In the genomic region with DNA sequence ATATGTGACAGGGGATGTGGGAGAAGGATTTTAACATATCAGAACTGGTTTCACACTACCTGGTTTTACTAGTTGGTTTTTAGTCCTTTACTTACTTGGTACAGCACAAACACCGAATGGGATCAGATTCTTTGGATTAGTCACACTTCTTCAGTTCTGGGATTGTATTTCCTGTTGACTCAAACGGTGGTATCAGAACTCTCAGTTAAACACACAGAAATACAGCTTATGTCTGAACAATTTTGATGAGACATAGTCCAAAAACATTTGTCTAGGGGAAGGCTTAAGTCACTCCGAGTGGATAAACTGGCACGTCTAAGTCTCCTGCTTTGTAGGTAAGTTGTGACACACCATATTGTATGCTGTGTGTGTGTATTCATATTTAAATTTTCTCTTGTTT, we compare ENCODE assay signal across 14 cellular contexts.
A peak's percentile ranks its signal among the peaks of the same experiment; 100 is the strongest.
DNase-seq lines count a peak whose midpoint lies in the region; ATAC-seq and TF ChIP-seq lines count a peak whose summit lies in the region.
"Had no signal": no experiment of that assay in that cellular context is flagged by ENCODE, and none has a peak within 500 bp of the region (broad histone marks: within the 10 kb centered on the region; RNA-seq: fewer than 3 reads in every experiment).

No MANE protein-coding gene starts in this region.

- H3K4me3 Mint-ChIP-seq in activated T-cell treated with anti-CD3 and anti-CD28 coated beads, Interleukin-2, amount 50 U/mL, for 72 hours = no peak overlapping the region
- H3K4me3 Mint-ChIP-seq in activated CD4-positive, alpha-beta memory T cell treated with anti-CD3 and anti-CD28 coated beads for 36 hours = no peak overlapping the region
- H3K4me3 Mint-ChIP-seq: B cell, memory B cell had no signal

- ATAC-seq in activated T-cell treated with anti-CD3 and anti-CD28 coated beads, Interleukin-2, amount 50 U/mL, for 72 hours (replicated peaks in 1 of 2) = no peak

- H4K20me1 ChIP-seq in PC-9 (ENCODE audit: insufficient read depth) = no peaks in the 10 kb centered on the region

- TF ChIP-seq CTCF in astrocyte of the cerebellum (IDR thresholded peaks at IDR 0.05; ENCODE audit: low read depth, low read length, missing control alignments) (no peak), testis (IDR thresholded peaks at IDR 0.05) (no peak), PC-9 (conservative IDR thresholded peaks at IDR 0.05) (no peak)

- H3K36me3 ChIP-seq in testis (ENCODE audit: low read depth, missing control alignments) (no peaks in the 10 kb centered on the region), PC-9 (ENCODE audit: low read depth) (no peaks in the 10 kb centered on the region)
- H3K36me3 ChIP-seq: suprapubic skin had no signal

- H3K27me3 Mint-ChIP-seq in activated T-cell treated with anti-CD3 and anti-CD28 coated beads, Interleukin-2, amount 50 U/mL, for 72 hours (ENCODE audit: low read depth) = no peaks in the 10 kb centered on the region
- no peaks in the 10 kb centered on the region for H3K27me3 Mint-ChIP-seq in activated CD4-positive, alpha-beta memory T cell treated with anti-CD3 and anti-CD28 coated beads for 36 hours
- H3K27me3 Mint-ChIP-seq: B cell had no signal

- CTCF ChIA-PET in activated CD4-positive, alpha-beta memory T cell treated with anti-CD3 and anti-CD28 coated beads for 36 hours (lab: Charles Lee) = no interaction called here
- CTCF ChIA-PET in PC-9 (lab: Charles Lee) = no interaction called here

- no peaks in the 10 kb centered on the region for H3K9me3 Mint-ChIP-seq in activated T-cell treated with anti-CD3 and anti-CD28 coated beads, Interleukin-2, amount 50 U/mL, for 72 hours
- H3K9me3 Mint-ChIP-seq in activated CD4-positive, alpha-beta memory T cell treated with anti-CD3 and anti-CD28 coated beads for 36 hours = no peaks in the 10 kb centered on the region
- H3K9me3 Mint-ChIP-seq: memory B cell had no signal

- intact Hi-C loops in testis (cut with DNase I; ENCODE audit: low total_unique reads) = no loop called here
- intact Hi-C loops in activated CD4-positive, alpha-beta memory T cell treated with anti-CD3 and anti-CD28 coated beads for 36 hours (cut with micrococcal nuclease) = no loop called here
- intact Hi-C loops in PC-9 (cut with micrococcal nuclease; ENCODE audit: unreplicated experiment) = no loop called here

- no peak overlapping the region for H2AFZ ChIP-seq in PC-9

- H3K4me2 ChIP-seq in PC-9 = no peak overlapping the region

- no peak overlapping the region for H3K27ac Mint-ChIP-seq in activated T-cell treated with anti-CD3 and anti-CD28 coated beads, Interleukin-2, amount 50 U/mL, for 72 hours
- H3K27ac Mint-ChIP-seq in activated CD4-positive, alpha-beta memory T cell treated with anti-CD3 and anti-CD28 coated beads for 36 hours = no peak overlapping the region
- H3K27ac Mint-ChIP-seq: B cell, memory B cell had no signal

- POLR2A ChIA-PET in activated CD4-positive, alpha-beta memory T cell treated with anti-CD3 and anti-CD28 coated beads for 36 hours (lab: Charles Lee) = no interaction called here
- POLR2A ChIA-PET in PC-9 (lab: Charles Lee; ENCODE audit: unreplicated experiment) = no interaction called here

- H3K79me2 ChIP-seq in PC-9 (ENCODE audit: low read depth) = no peaks in the 10 kb centered on the region

- WGBS in testis, 2 donors = 83 to 84% methylated on average over 4 of the region's 4 CpGs

- H3K4me3 ChIP-seq in astrocyte of the cerebellum (ENCODE audit: low read depth, low read length) (no peak overlapping the region), testis (no peak overlapping the region), PC-9 (no peak overlapping the region)
- H3K4me3 ChIP-seq: suprapubic skin had no signal

- BruUV-seq in PC-9 (replicated peaks; lab: Mats Ljungman, UMichigan) = no TSS peak

- H3K4me1 Mint-ChIP-seq in activated T-cell treated with anti-CD3 and anti-CD28 coated beads, Interleukin-2, amount 50 U/mL, for 72 hours (ENCODE audit: low read depth) = no peaks in the 10 kb centered on the region
- H3K4me1 Mint-ChIP-seq in activated CD4-positive, alpha-beta memory T cell treated with anti-CD3 and anti-CD28 coated beads for 36 hours (ENCODE audit: low read depth) = no peaks in the 10 kb centered on the region
- H3K4me1 Mint-ChIP-seq: B cell, memory B cell had no signal

- TF ChIP-seq POLR2A in testis (IDR thresholded peaks at IDR 0.05) = no peak

- in situ Hi-C loops in ACHN (cut with HindIII; ENCODE audit: low pct_ligation_motif_present, low pct_unique_long_range_greater_than_20kb, low sequenced_read_pairs) (no loop called here), astrocyte of the cerebellum (cut with HindIII; ENCODE audit: low sequenced_read_pairs) (no loop called here)

- H3K27me3 ChIP-seq in testis = no peaks in the 10 kb centered on the region
- H3K27me3 ChIP-seq in PC-9 (ENCODE audit: insufficient read depth, low read depth) = no peaks in the 10 kb centered on the region
- H3K27me3 ChIP-seq: suprapubic skin had no signal

- DNase-seq in ACHN = peak; percentile 34
- DNase-seq in HS-27A (ENCODE audit: low read depth) = peak; percentile 68
- peak; percentile 56 for DNase-seq in astrocyte of the cerebellum (ENCODE audit: low read depth)
- peak; percentile 59 for DNase-seq in glomerular visceral epithelial cell (ENCODE audit: extremely low spot score)
- DNase-seq in activated T-cell treated with anti-CD3 and anti-CD28 coated beads, Interleukin-2, amount 50 U/mL, for 72 hours = no peak
- no peak for DNase-seq in testis
- DNase-seq in activated CD4-positive, alpha-beta memory T cell treated with anti-CD3 and anti-CD28 coated beads for 36 hours = no peak
- no peak for DNase-seq in PC-9
- DNase-seq: activated CD4-positive, alpha-beta T cell treated with anti-CD3 and anti-CD28 coated beads, Interleukin-2, amount 50 U/mL, for 48 hours; activated naive CD4-positive, alpha-beta T cell; cortex of kidney had no signal

- H3K27ac ChIP-seq in testis (no peak overlapping the region), PC-9 (no peak overlapping the region)
- H3K27ac ChIP-seq: suprapubic skin had no signal

- no peaks in the 10 kb centered on the region for H3K36me3 Mint-ChIP-seq in activated T-cell treated with anti-CD3 and anti-CD28 coated beads, Interleukin-2, amount 50 U/mL, for 72 hours (ENCODE audit: insufficient read depth in 2 of 2)
- H3K36me3 Mint-ChIP-seq in activated CD4-positive, alpha-beta memory T cell treated with anti-CD3 and anti-CD28 coated beads for 36 hours = no peaks in the 10 kb centered on the region
- H3K36me3 Mint-ChIP-seq: memory B cell had no signal

- H3K9me2 ChIP-seq in PC-9 (ENCODE audit: insufficient read depth) = 0 out of 2 replicates have a peak, but pooled peaks cover 5% of the 10 kb centered on the region

- no peaks in the 10 kb centered on the region for H3K4me1 ChIP-seq in testis
- no peaks in the 10 kb centered on the region for H3K4me1 ChIP-seq in PC-9 (replicated peaks; ENCODE audit: insufficient read depth)
- H3K4me1 ChIP-seq: suprapubic skin had no signal

- H3F3A ChIP-seq in PC-9 (ENCODE audit: insufficient read depth, low read depth) = no peaks in the 10 kb centered on the region

- H3K9me3 ChIP-seq in testis = no peaks in the 10 kb centered on the region
- no peaks in the 10 kb centered on the region for H3K9me3 ChIP-seq in PC-9 (ENCODE audit: insufficient read depth, low read depth)
- H3K9me3 ChIP-seq: suprapubic skin had no signal

Comparison
In these comparisons a context has a peak if more than half of its experiments do, and no peak if none do; other contexts are left out.
1. DNase-seq: peak in ACHN (single experiment), HS-27A (single experiment), astrocyte of the cerebellum (single experiment) and glomerular visceral epithelial cell (single experiment); none in activated T-cell treated with anti-CD3 and anti-CD28 coated beads, Interleukin-2, amount 50 U/mL, for 72 hours (0 of 2), testis (single experiment), activated CD4-positive, alpha-beta memory T cell treated with anti-CD3 and anti-CD28 coated beads for 36 hours (single experiment) and PC-9 (0 of 2).